1 cellular context compared by ENCODE assay signal in genomic region chr5:39473156-39473779, GRCh38.
TF ChIP-seq lines count a peak whose summit lies in the region.

No MANE protein-coding gene starts in this region.

TF ChIP-seq in A549, 52 proteins besides CTCF, POLR2A, EP300 and RAD21 (continued from another document):
- no peak for TF ChIP-seq E2F6 (IDR thresholded peaks at IDR 0.05; ENCODE audit: borderline replicate concordance, low read depth)
- no peak for TF ChIP-seq RFX5 (IDR thresholded peaks at IDR 0.05)
- TF ChIP-seq MAZ (IDR thresholded peaks at IDR 0.05; ENCODE audit: borderline replicate concordance, low read depth, low read length): no peak
- no peak for TF ChIP-seq JUNB (IDR thresholded peaks at IDR 0.05)
- no peak for TF ChIP-seq PBX3 (IDR thresholded peaks at IDR 0.05)
